23 cellular contexts compared by ENCODE assay signal in genomic region chr4:147396105-147396504, GRCh38.
"Had no signal": no experiment of that assay in that cellular context is flagged by ENCODE, and none has a peak within 500 bp of the region (broad histone marks: within the 10 kb centered on the region; RNA-seq: fewer than 3 reads in every experiment).

No MANE protein-coding gene starts in this region.

- H3K9me3 ChIP-seq: MG63 had no signal

- ATAC-seq: T-cell had no signal

- H3K27ac ChIP-seq: HL-60, RWPE1, SK-N-MC had no signal

- FAIRE-seq: HTR-8/SVneo had no signal

- H3K4me3 ChIP-seq: MG63, SK-N-MC had no signal

- H3K36me3 ChIP-seq: MG63 had no signal

- H3K27me3 ChIP-seq: MG63 had no signal

- DNase-seq: KBM-7, MG63, NCI-H1092, NCI-H1105 treated with DMSO at 0.1 percent for 48 hours, NCI-H1417 treated with DMSO at 0.1 percent for 48 hours, NCI-H146, NCI-H1694 treated with DMSO at 0.1 percent for 48 hours, NCI-H1930, NCI-H2081 treated with DMSO at 0.1 percent for 48 hours, NCI-H2171, NCI-H226, NCI-H446, NCI-H510A, NCI-H524 treated with DMSO at 0.1 percent for 48 hours, NCI-H69, NCI-H774, SHP77, SW 1271, T-cell had no signal
